ENCODE assay signal across 18 cellular contexts in genomic region chr6:6984585-6985366, GRCh38.
"Had no signal": no experiment of that assay in that cellular context is flagged by ENCODE, and none has a peak within 500 bp of the region (broad histone marks: within the 10 kb centered on the region; RNA-seq: fewer than 3 reads in every experiment).

No MANE protein-coding gene starts in this region.

- H3K27ac ChIP-seq: foreskin keratinocyte, tibial nerve, vagina, VCaP had no signal

- H3K36me3 Mint-ChIP-seq: brain had no signal

- H3K27me3 ChIP-seq: foreskin keratinocyte, tibial nerve, vagina had no signal

- H3K27ac Mint-ChIP-seq: activated naive CD4-positive, alpha-beta T cell treated with anti-CD3 and anti-CD28 coated beads for 36 hours; brain had no signal

- H3K9me3 ChIP-seq: tibial nerve, vagina had no signal

- ATAC-seq: activated T-cell treated with anti-CD3 and anti-CD28 coated beads, Interleukin-2, amount 50 U/mL, for 4 hours; foreskin keratinocyte; left lobe of liver; stimulated activated naive CD8-positive, alpha-beta T cell treated with anti-CD3 and anti-CD28 coated beads, Interleukin-15, Interleukin-2, amounts not matched to agents 100 U/mL and 50 U/mL, for 24 hours had no signal

- H3K4me3 Mint-ChIP-seq: activated naive CD4-positive, alpha-beta T cell treated with anti-CD3 and anti-CD28 coated beads for 36 hours; activated T-cell treated with anti-CD3 and anti-CD28 coated beads, Interleukin-2, amount 50 U/mL, for 4 hours; brain had no signal

- H3K9me3 Mint-ChIP-seq: activated naive CD4-positive, alpha-beta T cell treated with anti-CD3 and anti-CD28 coated beads for 36 hours; activated T-cell treated with anti-CD3 and anti-CD28 coated beads, Interleukin-2, amount 50 U/mL, for 4 hours had no signal

- DNase-seq: activated CD4-positive, alpha-beta T cell treated with anti-CD3 and anti-CD28 coated beads, Interleukin-2, amount 50 U/mL, for 1 hour; activated CD4-positive, CD25-positive, alpha-beta regulatory T cell treated with anti-CD3 and anti-CD28 coated beads, Interleukin-2, amount 50 U/mL, for 72 hours; activated CD8-positive, alpha-beta memory T cell treated with anti-CD3 and anti-CD28 coated beads, Interleukin-2, amount 50 U/mL, for 4 hours; activated naive CD4-positive, alpha-beta T cell treated with anti-CD3 and anti-CD28 coated beads for 36 hours; activated T-cell treated with anti-CD3 and anti-CD28 coated beads, Interleukin-2, amount 50 U/mL, for 4 hours; caudate nucleus; foreskin keratinocyte; glutamatergic neuron; midbrain; occipital lobe; stimulated activated naive CD8-positive, alpha-beta T cell treated with anti-CD3 and anti-CD28 coated beads, Interleukin-15, Interleukin-2, amounts not matched to agents 100 U/mL and 50 U/mL, for 24 hours; T1000 had no signal

- H3K4me1 Mint-ChIP-seq: brain had no signal

- FAIRE-seq: keratinocyte had no signal

- H3K36me3 ChIP-seq: tibial nerve, vagina had no signal

- H3K4me1 ChIP-seq: tibial nerve, vagina had no signal

- H3K4me3 ChIP-seq: tibial nerve, vagina had no signal
